In the genomic region with DNA sequence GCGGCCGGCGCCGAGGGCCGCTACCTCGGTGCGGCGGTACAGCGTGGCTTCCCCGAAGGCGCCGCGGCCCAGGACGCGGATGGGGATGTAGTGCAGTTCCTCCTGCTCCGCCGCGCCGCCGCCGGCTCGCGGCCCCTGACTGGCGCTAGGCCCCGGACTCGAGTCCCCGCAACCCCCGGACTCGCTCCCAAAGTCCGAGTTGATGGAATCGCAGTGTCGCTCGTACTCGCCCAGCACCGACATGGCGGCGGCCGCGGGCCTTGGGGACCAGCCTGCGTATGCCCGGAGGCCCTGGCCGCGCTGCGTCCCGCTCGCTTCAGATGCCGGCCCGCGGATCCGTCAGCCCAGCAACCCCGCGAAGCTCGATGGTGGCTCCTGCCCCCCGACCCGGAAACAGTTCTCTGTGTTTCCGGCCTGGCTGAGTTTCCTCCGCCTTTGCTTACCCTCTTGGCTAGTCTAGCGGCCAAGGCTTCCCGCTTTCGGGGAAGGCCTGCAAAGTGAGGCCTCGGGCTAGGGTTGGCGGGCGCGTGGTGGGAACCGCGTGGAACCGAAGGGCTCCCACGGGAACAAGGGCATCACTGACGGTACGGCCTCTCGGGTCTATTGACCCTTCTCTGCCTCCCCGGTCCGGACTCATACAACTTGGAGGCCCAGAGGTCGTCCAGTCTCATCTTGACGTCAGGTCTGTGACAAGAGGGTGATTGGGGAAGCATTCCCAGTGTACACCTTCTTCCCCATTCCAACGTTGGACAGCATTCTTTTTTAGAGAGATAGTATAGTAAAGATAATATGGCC, we compare ENCODE assay signal across 1 cellular context.
A peak's percentile ranks its signal among the peaks of the same experiment; 100 is the strongest.
TF ChIP-seq lines count a peak whose summit lies in the region.

Gene NEK9 (minus strand): TSS at position 370 of the 795 bp plus-strand sequence. CDS start 127 bp downstream, at position 243.

TF ChIP-seq in K562, 482 proteins besides CTCF, POLR2A, EP300 and RAD21 (continued from another document and continues in another):
- TF ChIP-seq MGA (IDR thresholded peaks at IDR 0.05) (peak; percentile 75), MYC (IDR thresholded peaks at IDR 0.05; ENCODE audit: low read depth, low read length) (peak; percentile 38; the same call in 1 of the 2 replicates), MYC (CRISPR knock-in tag; IDR thresholded peaks at IDR 0.05; ENCODE audit: borderline replicate concordance, low read depth) (peak; percentile 65; the same call in 1 of the 2 replicates), HMG20B (CRISPR knock-in tag; IDR thresholded peaks at IDR 0.05) (no peak), TRIM24 (IDR thresholded peaks at IDR 0.05) (peak in 1 of 2 experiments; percentile 34; a peak in 1 of 4 replicates), GTF2A2 (tag; IDR thresholded peaks at IDR 0.05) (no peak), ZBTB11 (CRISPR knock-in tag; IDR thresholded peaks at IDR 0.05) (peak in 2 of 3 experiments; percentile 70 to 93; a peak in 4 of 6 replicates), ZNF280B (CRISPR knock-in tag; IDR thresholded peaks at IDR 0.05) (no peak), KDM1A (IDR thresholded peaks at IDR 0.05) (no peak), GTF2F1 (IDR thresholded peaks at IDR 0.05; ENCODE audit: low read depth, low read length) (peak; percentile 72; the same call in 1 of the 2 replicates), C11orf30 (IDR thresholded peaks at IDR 0.05; ENCODE audit: low read depth) (peak; percentile 74), POLR2H (tag; IDR thresholded peaks at IDR 0.05; ENCODE audit: low read depth) (peak; percentile 75), HNRNPLL (IDR thresholded peaks at IDR 0.05; ENCODE audit: low read depth, low read length, poor library complexity, severe bottlenecking) (no peak), LCOR (CRISPR knock-in tag; IDR thresholded peaks at IDR 0.05) (peak; percentile 86), PHF20 (IDR thresholded peaks at IDR 0.05; ENCODE audit: partially characterized antibody) (peak; percentile 92), COPS2 (conservative IDR thresholded peaks at IDR 0.05) (no peak), HNRNPUL1 (IDR thresholded peaks at IDR 0.05; ENCODE audit: low read length) (no peak), EHMT2 (IDR thresholded peaks at IDR 0.05) (peak; percentile 75; the same call in 1 of the 2 replicates), CTBP1 (IDR thresholded peaks at IDR 0.05; ENCODE audit: borderline replicate concordance) (0 out of 2 replicates have a peak, but pooled peaks have one; percentile 65), EP400 (IDR thresholded peaks at IDR 0.05) (peak; percentile 82), SLC30A9 (CRISPR knock-in tag; IDR thresholded peaks at IDR 0.05) (no peak), XRCC5 (IDR thresholded peaks at IDR 0.05; ENCODE audit: low read depth, low read length) (peak; percentile 52; the same call in 1 of the 2 replicates), NR2C2 (CRISPR knock-in tag; IDR thresholded peaks at IDR 0.05) (peak; percentile 99), NR2C2 (tag; IDR thresholded peaks at IDR 0.05) (peak; percentile 99), JUN (IDR thresholded peaks at IDR 0.05; ENCODE audit: borderline replicate concordance, low read depth, low read length) (no peak), JUN (CRISPR knock-in tag; IDR thresholded peaks at IDR 0.05; ENCODE audit: borderline replicate concordance) (no peak)
- TF ChIP-seq, protein P1, sequence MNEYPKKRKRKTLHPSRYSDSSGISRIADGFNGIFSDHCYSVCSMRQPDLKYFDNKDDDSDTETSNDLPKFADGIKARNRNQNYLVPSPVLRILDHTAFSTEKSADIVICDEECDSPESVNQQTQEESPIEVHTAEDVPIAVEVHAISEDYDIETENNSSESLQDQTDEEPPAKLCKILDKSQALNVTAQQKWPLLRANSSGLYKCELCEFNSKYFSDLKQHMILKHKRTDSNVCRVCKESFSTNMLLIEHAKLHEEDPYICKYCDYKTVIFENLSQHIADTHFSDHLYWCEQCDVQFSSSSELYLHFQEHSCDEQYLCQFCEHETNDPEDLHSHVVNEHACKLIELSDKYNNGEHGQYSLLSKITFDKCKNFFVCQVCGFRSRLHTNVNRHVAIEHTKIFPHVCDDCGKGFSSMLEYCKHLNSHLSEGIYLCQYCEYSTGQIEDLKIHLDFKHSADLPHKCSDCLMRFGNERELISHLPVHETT (CRISPR knock-in tag; conservative IDR thresholded peaks at IDR 0.05 in 1 of 2, IDR thresholded peaks at IDR 0.05 in 1 of 2): peak in 1 of 2 experiments; percentile 34; a peak in 1 of 4 replicates
- TF ChIP-seq, protein P2, sequence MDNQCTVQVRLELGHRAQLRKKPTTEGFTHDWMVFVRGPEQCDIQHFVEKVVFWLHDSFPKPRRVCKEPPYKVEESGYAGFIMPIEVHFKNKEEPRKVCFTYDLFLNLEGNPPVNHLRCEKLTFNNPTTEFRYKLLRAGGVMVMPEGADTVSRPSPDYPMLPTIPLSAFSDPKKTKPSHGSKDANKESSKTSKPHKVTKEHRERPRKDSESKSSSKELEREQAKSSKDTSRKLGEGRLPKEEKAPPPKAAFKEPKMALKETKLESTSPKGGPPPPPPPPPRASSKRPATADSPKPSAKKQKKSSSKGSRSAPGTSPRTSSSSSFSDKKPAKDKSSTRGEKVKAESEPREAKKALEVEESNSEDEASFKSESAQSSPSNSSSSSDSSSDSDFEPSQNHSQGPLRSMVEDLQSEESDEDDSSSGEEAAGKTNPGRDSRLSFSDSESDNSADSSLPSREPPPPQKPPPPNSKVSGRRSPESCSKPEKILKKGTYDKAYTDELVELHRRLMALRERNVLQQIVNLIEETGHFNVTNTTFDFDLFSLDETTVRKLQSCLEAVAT (IDR thresholded peaks at IDR 0.05): peak in 1 of 2 experiments; percentile 27; a peak in 1 of 4 replicates
- TF ChIP-seq, protein P3, sequence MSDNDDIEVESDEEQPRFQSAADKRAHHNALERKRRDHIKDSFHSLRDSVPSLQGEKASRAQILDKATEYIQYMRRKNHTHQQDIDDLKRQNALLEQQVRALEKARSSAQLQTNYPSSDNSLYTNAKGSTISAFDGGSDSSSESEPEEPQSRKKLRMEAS (CRISPR knock-in tag; IDR thresholded peaks at IDR 0.05): peak; percentile 66
